In the genomic region with DNA sequence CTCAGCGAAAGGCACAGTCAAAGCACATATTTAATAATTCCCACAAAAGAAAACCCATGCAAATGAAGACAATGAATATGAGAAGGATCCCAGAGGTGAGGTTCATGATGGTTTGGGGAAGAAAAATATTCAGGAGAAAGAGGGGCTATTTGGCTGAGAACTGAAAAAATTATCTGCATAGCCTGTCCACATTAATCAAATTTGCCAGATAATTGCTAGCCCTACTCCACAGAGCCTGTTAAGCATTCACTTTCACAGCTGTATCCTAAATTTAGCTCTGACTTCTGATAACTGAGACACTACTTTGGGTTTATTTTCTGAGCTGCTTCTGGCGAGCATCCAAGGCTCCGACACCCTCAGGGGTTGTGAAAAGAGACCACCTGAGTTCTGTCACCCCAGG, we compare ENCODE assay signal across 19 cellular contexts.
DNase-seq lines count a peak whose midpoint lies in the region; ATAC-seq and TF ChIP-seq lines count a peak whose summit lies in the region.
"Had no signal": no experiment of that assay in that cellular context is flagged by ENCODE, and none has a peak within 500 bp of the region (broad histone marks: within the 10 kb centered on the region; RNA-seq: fewer than 3 reads in every experiment).

No MANE protein-coding gene starts in this region.

- H3K27me3 ChIP-seq in right cardiac atrium (ENCODE audit: control insufficient read depth, insufficient read depth) (no peaks in the 10 kb centered on the region), right atrium auricular region (no peaks in the 10 kb centered on the region), esophagus squamous epithelium (peaks cover 0 to 43% (median 0%) of the 10 kb centered on the region in 4 donors)
- H3K27me3 ChIP-seq: BLaER1 had no signal

- H3K27ac ChIP-seq in right cardiac atrium (ENCODE audit: low read length) (no peak overlapping the region), right atrium auricular region (peak overlapping the region in 1 of 2 donors; percentile 70), esophagus squamous epithelium (no peak overlapping the region)
- H3K27ac ChIP-seq: 22Rv1, BLaER1, C4-2B, GM23248 had no signal

- H3K36me3 ChIP-seq in right atrium auricular region, result no peaks in the 10 kb centered on the region
- H3K36me3 ChIP-seq in esophagus squamous epithelium, result no peaks in the 10 kb centered on the region
- H3K36me3 ChIP-seq: BLaER1 had no signal

- H3K4me3 ChIP-seq in right cardiac atrium (ENCODE audit: low read length), result no peak overlapping the region
- H3K4me3 ChIP-seq in right atrium auricular region, result no peak overlapping the region
- no peak overlapping the region for H3K4me3 ChIP-seq in esophagus squamous epithelium
- H3K4me3 ChIP-seq: BLaER1, GM23248 had no signal

- DNase-seq in NCI-H1105 treated with DMSO at 0.1 percent for 48 hours (lab: John Stamatoyannopoulos, UW), result peak; percentile 24
- no peak for DNase-seq in NCI-H1105 (lab: John Stamatoyannopoulos, UW)
- DNase-seq in Right ventricle myocardium superior, result no peak
- no peak for DNase-seq in Right ventricle myocardium inferior (ENCODE audit: missing footprints)
- DNase-seq in right cardiac atrium, result peak in 1 of 3 donors; percentile 52
- no peak for DNase-seq in right atrium auricular region (ENCODE audit: low spot score)
- no peak for DNase-seq in esophagus squamous epithelium (lab: John Stamatoyannopoulos, UW)
- DNase-seq: Caco-2; CD4-positive, CD25-positive, alpha-beta regulatory T cell; CD8-positive, alpha-beta T cell; DMS153; DND-41; GM23248; H7; HCEC 1CT had no signal

- peaks cover 2% of the 10 kb centered on the region for H3K4me1 ChIP-seq in right cardiac atrium (ENCODE audit: control insufficient read depth, insufficient read depth, low read length)
- H3K4me1 ChIP-seq in right atrium auricular region, result peaks cover 0 to 23% of the 10 kb centered on the region in 2 donors
- H3K4me1 ChIP-seq in esophagus squamous epithelium, result no peaks in the 10 kb centered on the region
- H3K4me1 ChIP-seq: BLaER1, Caco-2 had no signal

- WGBS in right cardiac atrium, result 48% methylated on average over 3 of the region's 3 CpGs
- WGBS in esophagus squamous epithelium, 2 donors, result 46 to 62% methylated on average over 3 of the region's 3 CpGs

- H3K9me3 ChIP-seq in right cardiac atrium (ENCODE audit: control insufficient read depth, low read length) (no peaks in the 10 kb centered on the region), right atrium auricular region (no peaks in the 10 kb centered on the region), esophagus squamous epithelium (no peaks in the 10 kb centered on the region)
- H3K9me3 ChIP-seq: BLaER1, Caco-2 had no signal

- ATAC-seq in Right ventricle myocardium superior (ENCODE audit: poor library complexity) (peak; percentile 25), Right ventricle myocardium inferior (no peak), right cardiac atrium (peak; percentile 8 to 32), GM18909 (IDR thresholded peaks at IDR 0.05; ENCODE audit: poor library complexity, unreplicated experiment) (no peak)
- ATAC-seq: CD8-positive, alpha-beta T cell had no signal

- TF ChIP-seq POLR2A in esophagus squamous epithelium (IDR thresholded peaks at IDR 0.05), result no peak

- no peak for TF ChIP-seq CTCF in right atrium auricular region (IDR thresholded peaks at IDR 0.05)
- no peak for TF ChIP-seq CTCF in esophagus squamous epithelium (IDR thresholded peaks at IDR 0.05)

- intact Hi-C loops in Right ventricle myocardium superior (cut with DNase I) (loop anchor here (2.0 kb wide), 1 partner anchor 92 kb away; no protein-coding TSS in a partner anchor), Right ventricle myocardium inferior (cut with DNase I) (loop anchor here (2.0 kb wide), 2 partner anchors 52 to 266 kb away; no protein-coding TSS in a partner anchor), right cardiac atrium (cut with DNase I) (loop anchor here in 3 of 4 donors (5.0 to 10.0 kb wide), 3 partner anchors 91 to 326 kb away; no protein-coding TSS in a partner anchor), esophagus squamous epithelium (cut with DNase I) (no loop called here)

Comparison
In these comparisons a context has a peak if more than half of its experiments do, and no peak if none do; other contexts are left out.
1. ATAC-seq: peak in Right ventricle myocardium superior (single experiment) and right cardiac atrium (2 of 2); none in Right ventricle myocardium inferior (single experiment) and GM18909 (single experiment).